Comparison of ENCODE assay signal across 8 cellular contexts in genomic region chr12:38921025-38921677, GRCh38. TPM values are rescaled to one million over a fixed set of nuclear protein-coding genes. Genes with fewer than 3 reads are reported as not detected.
DNase-seq lines count a peak whose midpoint lies in the region; ATAC-seq, FAIRE-seq and TF ChIP-seq lines count a peak whose summit lies in the region.

No MANE protein-coding gene starts in this region.

- no peaks in the 10 kb centered on the region for H3F3A ChIP-seq in GM23248 (ENCODE audit: insufficient read depth)
- no peaks in the 10 kb centered on the region for H3F3A ChIP-seq in neural progenitor cell (ENCODE audit: low read depth)

- DNase-seq in NCI-H1417 (lab: John Stamatoyannopoulos, UW) (peak; percentile 12 to 71 (median 51)), NCI-H1417 treated with DMSO at 0.1 percent for 48 hours (lab: John Stamatoyannopoulos, UW) (no peak), GM23248 (peak; percentile 70), HuH-7.5 (ENCODE audit: low spot score) (peak; percentile 30), SJCRH30 (peak; percentile 55 to 76), neural progenitor cell (ENCODE audit: low spot score) (peak; percentile 72), GM12891 (ENCODE audit: insufficient read length, low spot score) (no peak)
- peak in 1 of 3 experiments; percentile 30 for DNase-seq in effector memory CD8-positive, alpha-beta T cell

- no peak overlapping the region for H3K27ac ChIP-seq in GM23248
- H3K27ac ChIP-seq in SJCRH30 = no peak overlapping the region
- H3K27ac ChIP-seq in neural progenitor cell = no peak overlapping the region

- no peak for TF ChIP-seq POLR2A in GM12891 (IDR thresholded peaks at IDR 0.05; ENCODE audit: low read depth, low read length)

- no peak overlapping the region for H3K4me3 Mint-ChIP-seq in effector memory CD8-positive, alpha-beta T cell
- H3K4me3 Mint-ChIP-seq in neural progenitor cell = no peak overlapping the region

- H3K27me3 ChIP-seq in GM23248 (replicated peaks; ENCODE audit: insufficient read depth) (no peaks in the 10 kb centered on the region), SJCRH30 (no peaks in the 10 kb centered on the region), neural progenitor cell (no peaks in the 10 kb centered on the region)

- no peaks in the 10 kb centered on the region for H3K9me2 ChIP-seq in GM23248 (ENCODE audit: insufficient read depth)

- H3K4me3 ChIP-seq in GM23248 (no peak overlapping the region), SJCRH30 (no peak overlapping the region), neural progenitor cell (no peak overlapping the region)

- no peak for FAIRE-seq in GM12891 (lab: Jason Lieb, UNC)

- no peak overlapping the region for H3K27ac Mint-ChIP-seq in effector memory CD8-positive, alpha-beta T cell
- no peak overlapping the region for H3K27ac Mint-ChIP-seq in neural progenitor cell

- no peaks in the 10 kb centered on the region for H3K36me3 ChIP-seq in GM23248 (ENCODE audit: low read depth)
- H3K36me3 ChIP-seq in SJCRH30 = no peaks in the 10 kb centered on the region
- H3K36me3 ChIP-seq in neural progenitor cell = no peaks in the 10 kb centered on the region

- TF ChIP-seq CTCF in neural progenitor cell (IDR thresholded peaks at IDR 0.05) = peak; percentile 70

- ATAC-seq in effector memory CD8-positive, alpha-beta T cell (replicated peaks) = peak; percentile 56

- no peak overlapping the region for H3K9ac ChIP-seq in GM23248
- H3K9ac ChIP-seq in neural progenitor cell = no peak overlapping the region

- H3K36me3 Mint-ChIP-seq in effector memory CD8-positive, alpha-beta T cell (ENCODE audit: insufficient read depth) = no peaks in the 10 kb centered on the region
- H3K36me3 Mint-ChIP-seq in neural progenitor cell = no peaks in the 10 kb centered on the region

- H3K79me2 ChIP-seq in GM23248 (ENCODE audit: insufficient read depth) = no peaks in the 10 kb centered on the region
- H3K79me2 ChIP-seq in neural progenitor cell (ENCODE audit: low read depth) = no peaks in the 10 kb centered on the region

- H4K20me1 ChIP-seq in GM23248 (ENCODE audit: insufficient read depth) (no peaks in the 10 kb centered on the region), neural progenitor cell (ENCODE audit: low read depth) (no peaks in the 10 kb centered on the region)

- in situ Hi-C loops in GM23248 (cut with MboI) = no loop called here

- H3K4me1 ChIP-seq in GM23248 (ENCODE audit: insufficient read depth) = no peaks in the 10 kb centered on the region
- H3K4me1 ChIP-seq in SJCRH30 = no peaks in the 10 kb centered on the region
- H3K4me1 ChIP-seq in neural progenitor cell = no peaks in the 10 kb centered on the region

- H3K4me1 Mint-ChIP-seq in effector memory CD8-positive, alpha-beta T cell (ENCODE audit: low read depth in 2 of 2) = no peaks in the 10 kb centered on the region
- no peaks in the 10 kb centered on the region for H3K4me1 Mint-ChIP-seq in neural progenitor cell

- H3K4me2 ChIP-seq in GM23248 (ENCODE audit: unreplicated experiment) (no peak overlapping the region), neural progenitor cell (no peak overlapping the region)

- H2AFZ ChIP-seq in GM23248 = no peak overlapping the region
- H2AFZ ChIP-seq in neural progenitor cell (replicated peaks) = no peak overlapping the region

- H3K9me3 Mint-ChIP-seq in effector memory CD8-positive, alpha-beta T cell = no peaks in the 10 kb centered on the region
- no peaks in the 10 kb centered on the region for H3K9me3 Mint-ChIP-seq in neural progenitor cell

- H3K9me3 ChIP-seq in GM23248 (ENCODE audit: low read depth) = no peaks in the 10 kb centered on the region
- no peaks in the 10 kb centered on the region for H3K9me3 ChIP-seq in SJCRH30 (replicated peaks)
- no peaks in the 10 kb centered on the region for H3K9me3 ChIP-seq in neural progenitor cell (ENCODE audit: low read depth)

- 6 to 8% methylated on average over 2 of the region's 2 CpGs for WGBS in GM23248 (ENCODE audit: low coverage in 1 of 2, low lambda C conversion rate in 2 of 2, missing lambda C conversion rate in 2 of 2), 2 experiments

- no peaks in the 10 kb centered on the region for H3K27me3 Mint-ChIP-seq in effector memory CD8-positive, alpha-beta T cell
- H3K27me3 Mint-ChIP-seq in neural progenitor cell (ENCODE audit: insufficient read depth, low read depth) = no peaks in the 10 kb centered on the region

TF ChIP-seq in GM12891, 5 proteins besides CTCF, POLR2A, EP300 and RAD21:
- no peak for TF ChIP-seq TAF1 (IDR thresholded peaks at IDR 0.05; ENCODE audit: low read depth, low read length)
- no peak for TF ChIP-seq PAX5 (IDR thresholded peaks at IDR 0.05; ENCODE audit: insufficient read depth, low read length, severe bottlenecking)
- no peak for TF ChIP-seq POU2F2 (IDR thresholded peaks at IDR 0.05; ENCODE audit: low read depth, low read length)
- TF ChIP-seq SPI1 (IDR thresholded peaks at IDR 0.05; ENCODE audit: low read depth, low read length) = no peak
- TF ChIP-seq POLR2AphosphoS5 (IDR thresholded peaks at IDR 0.05; ENCODE audit: low read depth, low read length) = no peak

RNA-seq across cellular contexts. Expression of gene CPNE8, which starts 15.8 kb away (rescaled TPM):
- 3.2 and 4.1 TPM in 2 replicates for total RNA-seq in GM23248 (2014; rRNA removed; shearing (Covaris generic))
- polyA plus RNA-seq in GM23248 (2016; fragmentation: Nextera tagmentation; extraction: Ambion mirVana) = 2.4 and 3.5 TPM in 2 replicates
- total RNA-seq in SJCRH30 (2014; rRNA removed; shearing (Covaris generic)) = not detected in 2 replicates
- 13.0 and 19.5 TPM in 2 replicates for total RNA-seq in neural progenitor cell (ENCODE audit: low replicate concordance)
- 4.9 TPM for polyA plus RNA-seq in GM12891 (2012; ENCODE audit: low read depth, missing spikeins)

Comparison
In these comparisons a context has a peak if more than half of its experiments do, and no peak if none do; other contexts are left out.
1. DNase-seq: peak in NCI-H1417 (3 of 3), GM23248 (single experiment), HuH-7.5 (single experiment), SJCRH30 (2 of 2) and neural progenitor cell (single experiment); none in NCI-H1417 treated with DMSO at 0.1 percent for 48 hours (single experiment) and GM12891 (single experiment).